Comparison of ENCODE assay signal across 8 cellular contexts in genomic region chr3:172449468-172450149, GRCh38. TPM values are rescaled to one million over a fixed set of nuclear protein-coding genes. Genes with fewer than 3 reads are reported as not detected.
A peak's percentile ranks its signal among the peaks of the same experiment; 100 is the strongest.
DNase-seq lines count a peak whose midpoint lies in the region; ATAC-seq and TF ChIP-seq lines count a peak whose summit lies in the region.

No MANE protein-coding gene starts in this region.

- no peaks in the 10 kb centered on the region for H3K36me3 ChIP-seq in aorta (ENCODE audit: control insufficient read depth in 1 of 2, insufficient read depth in 2 of 2, low read length in 1 of 2)

- peak overlapping the region; percentile 13 for H3K4me3 ChIP-seq in astrocyte of the cerebellum (ENCODE audit: low read depth, low read length)
- H3K4me3 ChIP-seq in aorta (ENCODE audit: low read length in 2 of 2) = no peak overlapping the region

- no peak overlapping the region for H3K27ac ChIP-seq in aorta (ENCODE audit: low read depth in 1 of 2, low read length in 2 of 2)

- H3K9me3 ChIP-seq in aorta (ENCODE audit: control insufficient read depth, low read length) = peaks cover 2% of the 10 kb centered on the region

- ATAC-seq in aorta (ENCODE audit: low FRiP score) (peak; percentile 43), GM19452 (IDR thresholded peaks at IDR 0.05; ENCODE audit: unreplicated experiment) (no peak)

- DNase-seq in stimulated activated CD4-positive, alpha-beta T cell treated with anti-CD3 and anti-CD28 coated beads, Interleukin-15, amount 100 ng/mL, for 24 hours = peak; percentile 27
- no peak for DNase-seq in stimulated activated CD4-positive, alpha-beta T cell treated with anti-CD3 and anti-CD28 coated beads, Interleukin-2, amount 100 ng/mL, for 48 hours
- DNase-seq in astrocyte of the cerebellum (ENCODE audit: low read depth) = no peak
- peak; percentile 85 for DNase-seq in islet precursor cell
- DNase-seq in aorta = peak; percentile 53 to 81
- DNase-seq in NCI-H69 (lab: John Stamatoyannopoulos, UW) = no peak
- DNase-seq in NCI-H2107 (lab: John Stamatoyannopoulos, UW) = no peak

- no peak for TF ChIP-seq CTCF in astrocyte of the cerebellum (IDR thresholded peaks at IDR 0.05; ENCODE audit: low read depth, low read length, missing control alignments)

- intact Hi-C loops in aorta (cut with DNase I) = no loop called here

- 2 to 4% methylated on average over 34 of the region's 34 CpGs for WGBS in aorta, 2 donors

- no peaks in the 10 kb centered on the region for H3K4me1 ChIP-seq in aorta (ENCODE audit: control insufficient read depth in 1 of 2, insufficient read depth in 2 of 2, low read length in 2 of 2)

- in situ Hi-C loops in astrocyte of the cerebellum (cut with HindIII; ENCODE audit: low sequenced_read_pairs) = no loop called here

- H3K27me3 ChIP-seq in aorta (ENCODE audit: control insufficient read depth in 1 of 2, insufficient read depth in 2 of 2, low read length in 1 of 2) = no peaks in the 10 kb centered on the region

RNA-seq across cellular contexts. Expression of gene GHSR, which starts 1.4 kb away (rescaled TPM):
- not detected for total RNA-seq in aorta
- not detected for polyA plus RNA-seq in aorta

Comparison
In these comparisons a context has a peak if more than half of its experiments do, and no peak if none do; other contexts are left out.
1. DNase-seq: peak in stimulated activated CD4-positive, alpha-beta T cell treated with anti-CD3 and anti-CD28 coated beads, Interleukin-15, amount 100 ng/mL, for 24 hours (single experiment), islet precursor cell (single experiment) and aorta (2 of 2); none in stimulated activated CD4-positive, alpha-beta T cell treated with anti-CD3 and anti-CD28 coated beads, Interleukin-2, amount 100 ng/mL, for 48 hours (0 of 2), astrocyte of the cerebellum (single experiment), NCI-H69 (single experiment) and NCI-H2107 (single experiment).